ENCODE assay signal across 8 cellular contexts in genomic region chr18:74196220-74197119, GRCh38. TPM values are rescaled to one million over a fixed set of nuclear protein-coding genes. Genes with fewer than 3 reads are reported as not detected.
DNase-seq lines count a peak whose midpoint lies in the region; ATAC-seq and TF ChIP-seq lines count a peak whose summit lies in the region.

No MANE protein-coding gene starts in this region.

- H3K4me3 ChIP-seq in body of pancreas (no peak overlapping the region), iPS-15b (ENCODE audit: low read depth, low read length) (peak overlapping the region; percentile 12)

- H3K27ac ChIP-seq in body of pancreas, result peak overlapping the region in 3 of 4 donors; percentile 53 to 69 (median 65)

- H3K4me1 ChIP-seq in body of pancreas (peaks cover 27% of the 10 kb centered on the region), iPS-15b (ENCODE audit: control insufficient read depth, insufficient read depth, low read length) (peaks cover 7% of the 10 kb centered on the region)

- intact Hi-C loops in body of pancreas (cut with DNase I), result loop anchor here (2.0 to 10.0 kb wide), 2 partner anchors 78 to 146 kb away; no protein-coding TSS in a partner anchor

- H3K36me3 ChIP-seq in body of pancreas (replicated peaks in 1 of 2; ENCODE audit: insufficient read depth in 1 of 2, low read depth in 2 of 2) (no peaks in the 10 kb centered on the region), iPS-15b (ENCODE audit: control insufficient read depth, insufficient read depth, low read length) (no peaks in the 10 kb centered on the region)

- H3K27me3 ChIP-seq in body of pancreas, result no peaks in the 10 kb centered on the region
- peaks cover 2% of the 10 kb centered on the region for H3K27me3 ChIP-seq in iPS-15b (ENCODE audit: control insufficient read depth, insufficient read depth, low read length)

- peak; percentile 56 to 97 (median 91) for TF ChIP-seq CTCF in body of pancreas (IDR thresholded peaks at IDR 0.05)

- peak; percentile 93 for ATAC-seq in HG02852 (IDR thresholded peaks at IDR 0.05; ENCODE audit: unreplicated experiment)
- peak; percentile 91 for ATAC-seq in body of pancreas

- peak; percentile 37 for DNase-seq in activated gamma-delta T cell treated with Interleukin-2 at 50 U/mL for 16 hours
- no peak for DNase-seq in activated gamma-delta T cell (lab: John Stamatoyannopoulos, UW)
- DNase-seq in NCI-H1105 treated with DMSO at 0.1 percent for 48 hours (lab: John Stamatoyannopoulos, UW), result peak; percentile 86
- peak in 4 of 5 donors; percentile 23 to 59 (median 32) for DNase-seq in T-helper 1 cell
- peak; percentile 51 to 74 (median 62) for DNase-seq in body of pancreas
- DNase-seq in stimulated activated CD4-positive, alpha-beta T cell treated with anti-CD3 and anti-CD28 coated beads, Interleukin-12 subunit alpha, Interleukin-12 subunit beta, amount 100 ng/mL, for 24 hours (ENCODE audit: low read depth in 2 of 2), result peak; percentile 8 to 11

- H3K9me3 ChIP-seq in body of pancreas (no peaks in the 10 kb centered on the region), iPS-15b (ENCODE audit: control insufficient read depth, insufficient read depth, low read length) (no peaks in the 10 kb centered on the region)

- WGBS in body of pancreas, 2 donors, result 2 to 3% methylated on average over 9 of the region's 9 CpGs

- H3K9ac ChIP-seq in iPS-15b (ENCODE audit: low read depth, low read length), result no peak overlapping the region

- no peak for TF ChIP-seq POLR2A in body of pancreas (IDR thresholded peaks at IDR 0.05)

RNA-seq across cellular contexts. Expression of gene TIMM21, which starts 48.1 kb away (rescaled TPM):
- 10 to 100 TPM in 1 of 2 donors, 1 to 10 TPM in 1; 3.9 to 23.1 TPM for total RNA-seq in body of pancreas

RNA-seq across cellular contexts. Expression of gene FBXO15, which starts 48.8 kb away (rescaled TPM):
- 1 to 10 TPM; 1.0 to 3.3 TPM for total RNA-seq in body of pancreas
